In the genomic region with DNA sequence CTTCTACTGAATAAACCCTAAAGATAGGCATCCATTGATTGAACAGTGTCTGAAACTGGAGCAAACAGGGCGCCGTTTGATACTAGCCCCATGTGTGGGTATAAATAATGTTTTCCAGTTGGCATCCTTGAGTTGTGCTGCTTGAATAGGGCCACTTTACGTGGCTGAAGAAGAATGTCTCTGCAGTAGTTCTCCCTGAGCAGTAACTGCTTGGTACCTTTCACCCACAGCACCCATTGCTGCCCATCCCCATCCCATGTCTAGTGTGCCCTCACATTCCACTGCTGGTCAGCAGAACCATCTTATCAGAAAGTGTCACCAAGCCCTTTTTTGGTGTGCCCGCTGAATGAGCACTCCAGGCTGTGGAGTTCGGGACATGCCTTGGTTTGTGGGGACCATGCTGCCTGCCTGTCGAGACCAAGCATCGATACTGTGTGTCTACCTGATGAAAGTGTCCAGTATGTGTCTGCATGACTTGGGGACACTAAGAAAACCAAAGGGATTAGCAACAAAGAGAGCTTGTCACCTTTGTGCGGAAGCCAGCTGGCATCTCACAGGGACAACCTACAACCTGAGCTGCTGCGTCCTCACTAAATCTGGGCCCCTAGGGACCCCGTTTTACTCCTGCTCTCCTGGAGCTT, we compare ENCODE assay signal across 1 cellular context.
TF ChIP-seq lines count a peak whose summit lies in the region.

No MANE protein-coding gene starts in this region.

TF ChIP-seq in GM23338, 12 proteins besides CTCF, POLR2A, EP300 and RAD21 (continued from another document):
- TF ChIP-seq REST (IDR thresholded peaks at IDR 0.05; ENCODE audit: unreplicated experiment) (no peak), JUNB (IDR thresholded peaks at IDR 0.05; ENCODE audit: unreplicated experiment) (no peak), POLR2AphosphoS5 (IDR thresholded peaks at IDR 0.05; ENCODE audit: low read depth) (no peak)
